12 cellular contexts compared by ENCODE assay signal in genomic region chr3:156689589-156689988, GRCh38. TPM values are rescaled to one million over a fixed set of nuclear protein-coding genes. Genes with fewer than 3 reads are reported as not detected.
DNase-seq lines count a peak whose midpoint lies in the region; ATAC-seq and TF ChIP-seq lines count a peak whose summit lies in the region.
"Had no signal": no experiment of that assay in that cellular context is flagged by ENCODE, and none has a peak within 500 bp of the region (broad histone marks: within the 10 kb centered on the region; RNA-seq: fewer than 3 reads in every experiment).

No MANE protein-coding gene starts in this region.

- H2AFZ ChIP-seq in GM23248 (no peak overlapping the region), osteoblast (ENCODE audit: low read length) (no peak overlapping the region)

- H3K27ac ChIP-seq in GM23248 (peak overlapping the region; percentile 94), osteoblast (ENCODE audit: low read depth, low read length) (peak overlapping the region; percentile 84)
- H3K27ac ChIP-seq: neutrophil had no signal

- H3K27ac Mint-ChIP-seq in activated CD4-positive, alpha-beta T cell treated with anti-CD3 and anti-CD28 coated beads, Interleukin-2, amount 10 ng/mL, durations not matched to agents 7 days and 5 days: peak overlapping the region; percentile 47
- peak overlapping the region; percentile 31 for H3K27ac Mint-ChIP-seq in activated CD8-positive, alpha-beta T cell treated with anti-CD3 and anti-CD28 coated beads, Interleukin-2, amount 10 ng/mL, durations not matched to agents 7 days and 5 days

- 0% methylated on average over 1 of the region's 1 CpG for WGBS in GM23248 (ENCODE audit: low coverage in 1 of 2, low lambda C conversion rate in 2 of 2, missing lambda C conversion rate in 2 of 2), 2 experiments

- TF ChIP-seq CTCF in osteoblast (IDR thresholded peaks at IDR 0.05; ENCODE audit: extremely low read depth, low read depth, low read length): no peak

- H3K4me1 Mint-ChIP-seq in activated CD4-positive, alpha-beta T cell treated with anti-CD3 and anti-CD28 coated beads, Interleukin-2, amount 10 ng/mL, durations not matched to agents 7 days and 5 days: peaks cover 77% of the 10 kb centered on the region
- peaks cover 69% of the 10 kb centered on the region for H3K4me1 Mint-ChIP-seq in activated CD8-positive, alpha-beta T cell treated with anti-CD3 and anti-CD28 coated beads, Interleukin-2, amount 10 ng/mL, durations not matched to agents 7 days and 5 days (ENCODE audit: low read depth)

- no peaks in the 10 kb centered on the region for H3K9me3 Mint-ChIP-seq in activated CD4-positive, alpha-beta T cell treated with anti-CD3 and anti-CD28 coated beads, Interleukin-2, amount 10 ng/mL, durations not matched to agents 7 days and 5 days
- H3K9me3 Mint-ChIP-seq in activated CD8-positive, alpha-beta T cell treated with anti-CD3 and anti-CD28 coated beads, Interleukin-2, amount 10 ng/mL, durations not matched to agents 7 days and 5 days (ENCODE audit: insufficient read depth): no peaks in the 10 kb centered on the region

- H3K4me2 ChIP-seq in GM23248 (ENCODE audit: unreplicated experiment) (peak overlapping the region; percentile 15), osteoblast (ENCODE audit: insufficient read depth, low read length) (peak overlapping the region; percentile 0)

- H3K79me2 ChIP-seq in GM23248 (ENCODE audit: insufficient read depth): peaks cover 100% of the 10 kb centered on the region
- H3K79me2 ChIP-seq in osteoblast (ENCODE audit: insufficient read depth, low read length): peaks cover 91% of the 10 kb centered on the region

- POLR2A ChIA-PET in activated CD4-positive, alpha-beta T cell treated with anti-CD3 and anti-CD28 coated beads, Interleukin-2, amount 10 ng/mL, durations not matched to agents 7 days and 5 days (lab: Charles Lee): no interaction called here
- POLR2A ChIA-PET in activated CD8-positive, alpha-beta T cell treated with anti-CD3 and anti-CD28 coated beads, Interleukin-2, amount 10 ng/mL, durations not matched to agents 7 days and 5 days (lab: Charles Lee): interaction anchor here (1.6 kb wide), 1 partner anchor 16 kb away, joined by 4 read pairs; the partner anchor contains the start of gene TIPARP

- no peak overlapping the region for H3K4me3 Mint-ChIP-seq in activated CD4-positive, alpha-beta T cell treated with anti-CD3 and anti-CD28 coated beads, Interleukin-2, amount 10 ng/mL, durations not matched to agents 7 days and 5 days
- no peak overlapping the region for H3K4me3 Mint-ChIP-seq in activated CD8-positive, alpha-beta T cell treated with anti-CD3 and anti-CD28 coated beads, Interleukin-2, amount 10 ng/mL, durations not matched to agents 7 days and 5 days

- no peaks in the 10 kb centered on the region for H3K27me3 ChIP-seq in GM23248 (replicated peaks; ENCODE audit: insufficient read depth)
- no peaks in the 10 kb centered on the region for H3K27me3 ChIP-seq in osteoblast (ENCODE audit: insufficient read depth, low read length)
- H3K27me3 ChIP-seq: neutrophil had no signal

- peaks cover 69% of the 10 kb centered on the region for H3K36me3 Mint-ChIP-seq in activated CD4-positive, alpha-beta T cell treated with anti-CD3 and anti-CD28 coated beads, Interleukin-2, amount 10 ng/mL, durations not matched to agents 7 days and 5 days (ENCODE audit: low read depth)
- peaks cover 61% of the 10 kb centered on the region for H3K36me3 Mint-ChIP-seq in activated CD8-positive, alpha-beta T cell treated with anti-CD3 and anti-CD28 coated beads, Interleukin-2, amount 10 ng/mL, durations not matched to agents 7 days and 5 days (ENCODE audit: low read depth)

- CTCF ChIA-PET in activated CD4-positive, alpha-beta T cell treated with anti-CD3 and anti-CD28 coated beads, Interleukin-2, amount 10 ng/mL, durations not matched to agents 7 days and 5 days (lab: Charles Lee): interaction anchor here (0.9 to 2.9 kb wide), 5 partner anchors 11 to 189 kb away, joined by 3 to 9 read pairs (median 3); partner anchors contain the start of gene SSR3
- CTCF ChIA-PET in activated CD8-positive, alpha-beta T cell treated with anti-CD3 and anti-CD28 coated beads, Interleukin-2, amount 10 ng/mL, durations not matched to agents 7 days and 5 days (lab: Charles Lee): interaction anchor here (0.9 to 2.1 kb wide), 5 partner anchors 9 to 459 kb away, joined by 3 to 8 read pairs (median 3); no protein-coding TSS in a partner anchor

- peak; percentile 7 for ATAC-seq in activated CD8-positive, alpha-beta T cell treated with anti-CD3 and anti-CD28 coated beads, Interleukin-2, amount 10 ng/mL, durations not matched to agents 7 days and 5 days

- peaks cover 92% of the 10 kb centered on the region for H3F3A ChIP-seq in GM23248 (ENCODE audit: insufficient read depth)

- no peak for DNase-seq in activated CD4-positive, alpha-beta T cell treated with anti-CD3 and anti-CD28 coated beads, Interleukin-2, amount 10 ng/mL, durations not matched to agents 7 days and 5 days
- no peak for DNase-seq in activated CD4-positive, alpha-beta T cell treated with anti-CD3 and anti-CD28 coated beads, Interleukin-2, amount 50 U/mL, for 48 hours
- no peak for DNase-seq in GM23248
- no peak for DNase-seq in activated CD8-positive, alpha-beta T cell treated with anti-CD3 and anti-CD28 coated beads, Interleukin-2, amount 10 ng/mL, durations not matched to agents 7 days and 5 days
- no peak for DNase-seq in osteoblast (ENCODE audit: insufficient read length, low spot score, missing footprints)
- DNase-seq in central memory CD4-positive, alpha-beta T cell: no peak
- no peak for DNase-seq in stimulated activated CD4-positive, alpha-beta T cell treated with anti-CD3 and anti-CD28 coated beads, Interleukin-4, amount 100 ng/mL, for 24 hours
- DNase-seq in activated CD8-positive, alpha-beta memory T cell treated with anti-CD3 and anti-CD28 coated beads, Interleukin-2, amount 50 U/mL, for 48 hours: no peak
- DNase-seq: NCI-H774; stimulated activated CD4-positive, alpha-beta T cell treated with anti-CD3 and anti-CD28 coated beads, Interleukin-2, amount 100 ng/mL, for 24 hours; T-helper 9 cell had no signal

- no peaks in the 10 kb centered on the region for H3K9me3 ChIP-seq in GM23248 (ENCODE audit: low read depth)
- H3K9me3 ChIP-seq in osteoblast (ENCODE audit: low read depth, low read length): no peaks in the 10 kb centered on the region
- H3K9me3 ChIP-seq: neutrophil had no signal

- in situ Hi-C loops in GM23248 (cut with MboI): loop anchor here (10.0 kb wide), 1 partner anchor 395 kb away; no protein-coding TSS in a partner anchor

- H3K4me3 ChIP-seq in GM23248 (no peak overlapping the region), osteoblast (ENCODE audit: insufficient read depth, low read length) (no peak overlapping the region)

- no peaks in the 10 kb centered on the region for H3K9me2 ChIP-seq in GM23248 (ENCODE audit: insufficient read depth)

- H3K4me1 ChIP-seq in GM23248 (ENCODE audit: insufficient read depth): peaks cover 98% of the 10 kb centered on the region
- peaks cover 96% of the 10 kb centered on the region for H3K4me1 ChIP-seq in osteoblast (ENCODE audit: insufficient read depth, low read length)

- H4K20me1 ChIP-seq in GM23248 (ENCODE audit: insufficient read depth) (peaks cover 28% of the 10 kb centered on the region), osteoblast (ENCODE audit: insufficient read depth, low read length) (peaks cover 36% of the 10 kb centered on the region)

- no peak overlapping the region for H3K9ac ChIP-seq in GM23248

- H3K36me3 ChIP-seq in GM23248 (ENCODE audit: low read depth) (peaks cover 42% of the 10 kb centered on the region), osteoblast (ENCODE audit: insufficient read depth, low read length) (peaks cover 25% of the 10 kb centered on the region)

- no peaks in the 10 kb centered on the region for H3K27me3 Mint-ChIP-seq in activated CD4-positive, alpha-beta T cell treated with anti-CD3 and anti-CD28 coated beads, Interleukin-2, amount 10 ng/mL, durations not matched to agents 7 days and 5 days
- no peaks in the 10 kb centered on the region for H3K27me3 Mint-ChIP-seq in activated CD8-positive, alpha-beta T cell treated with anti-CD3 and anti-CD28 coated beads, Interleukin-2, amount 10 ng/mL, durations not matched to agents 7 days and 5 days (ENCODE audit: low read depth)

RNA-seq across cellular contexts. Expression of gene TIPARP, which starts 15.2 kb away (rescaled TPM):
- total RNA-seq in activated CD4-positive, alpha-beta T cell treated with anti-CD3 and anti-CD28 coated beads, Interleukin-2, amount 10 ng/mL, durations not matched to agents 7 days and 5 days: 10 to 100 TPM; 58.0 to 66.0 TPM
- total RNA-seq in GM23248 (2014; rRNA removed; shearing (Covaris generic)): 89.5 and 103 TPM in 2 replicates
- 35.1 and 39.7 TPM in 2 replicates for polyA plus RNA-seq in GM23248 (2016; fragmentation: Nextera tagmentation; extraction: Ambion mirVana)
- total RNA-seq in activated CD8-positive, alpha-beta T cell treated with anti-CD3 and anti-CD28 coated beads, Interleukin-2, amount 10 ng/mL, durations not matched to agents 7 days and 5 days: 10 to 100 TPM; 34.2 to 36.5 TPM
- total RNA-seq in osteoblast: 28.2 and 30.4 TPM in 2 replicates
